29 cellular contexts compared by ENCODE assay signal in the genomic region with DNA sequence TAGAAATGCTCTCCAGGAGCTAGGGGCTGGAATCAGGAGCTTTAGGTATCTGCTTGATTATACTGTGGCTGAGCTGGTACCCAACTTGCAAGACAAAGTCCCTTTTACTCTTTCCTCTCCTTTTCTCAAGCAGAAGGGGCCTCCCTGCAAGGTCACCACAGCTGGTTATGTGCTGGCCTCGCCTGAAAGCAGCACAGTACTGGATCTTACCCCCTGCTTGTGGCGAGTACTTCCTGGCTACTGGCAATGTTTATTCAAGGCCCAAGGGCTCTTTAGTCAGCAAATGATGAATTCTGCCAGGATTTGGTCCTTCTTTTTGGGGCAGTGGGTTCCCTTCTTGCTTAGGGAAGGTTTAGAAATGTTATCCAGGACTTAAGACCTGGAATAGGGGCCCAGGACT.
"Had no signal": no experiment of that assay in that cellular context is flagged by ENCODE, and none has a peak within 500 bp of the region (broad histone marks: within the 10 kb centered on the region; RNA-seq: fewer than 3 reads in every experiment).

No MANE protein-coding gene starts in this region.

- H3K4me3 Mint-ChIP-seq: activated CD4-positive, alpha-beta T cell treated with anti-CD3 and anti-CD28 coated beads, Interleukin-2, amount 10 ng/mL, durations not matched to agents 7 days and 5 days; activated naive CD8-positive, alpha-beta T cell; activated T-cell treated with anti-CD3 and anti-CD28 coated beads, Interleukin-2, amount 50 U/mL, for 24 hours; central memory CD8-positive, alpha-beta T cell; effector memory CD8-positive, alpha-beta T cell; immature natural killer cell; mesothelial cell of epicardium; natural killer cell; T-helper 2 cell treated with Interferon-gamma antibody and Interleukin-4, amounts not matched to agents 5 μg/mL and 100 μg/mL, for 36 hours had no signal

- ATAC-seq: effector memory CD8-positive, alpha-beta T cell; natural killer cell; right lobe of liver had no signal

- H2AFZ ChIP-seq: hepatocyte, parathyroid adenoma had no signal

- H3K9ac ChIP-seq: parathyroid adenoma had no signal

- H3K27me3 Mint-ChIP-seq: activated CD4-positive, alpha-beta T cell treated with anti-CD3 and anti-CD28 coated beads, Interleukin-2, amount 10 ng/mL, durations not matched to agents 7 days and 5 days; activated T-cell treated with anti-CD3 and anti-CD28 coated beads, Interleukin-2, amount 50 U/mL, for 24 hours; central memory CD8-positive, alpha-beta T cell; effector memory CD8-positive, alpha-beta T cell had no signal

- H3K4me1 ChIP-seq: adrenal gland, ascending aorta, breast epithelium, colonic mucosa, esophagus muscularis mucosa, left ventricle myocardium inferior, parathyroid adenoma, right lobe of liver, stomach, uterus had no signal

- H3K4me1 Mint-ChIP-seq: mesothelial cell of epicardium had no signal

- H3K4me2 ChIP-seq: hepatocyte had no signal

- H3K79me2 ChIP-seq: hepatocyte, parathyroid adenoma had no signal

- H3K9me3 ChIP-seq: adrenal gland, colonic mucosa, right lobe of liver, uterus had no signal

- H3K27me3 ChIP-seq: adrenal gland, ascending aorta, breast epithelium, colonic mucosa, dorsolateral prefrontal cortex, esophagus muscularis mucosa, hepatocyte, right lobe of liver, stomach, transverse colon had no signal

- H3K36me3 ChIP-seq: adrenal gland, ascending aorta, breast epithelium, colonic mucosa, esophagus muscularis mucosa, left ventricle myocardium inferior, right lobe of liver, stomach, transverse colon, uterus had no signal

- H3K27ac Mint-ChIP-seq: activated CD4-positive, alpha-beta T cell treated with anti-CD3 and anti-CD28 coated beads, Interleukin-2, amount 10 ng/mL, durations not matched to agents 7 days and 5 days; activated naive CD8-positive, alpha-beta T cell; activated T-cell treated with anti-CD3 and anti-CD28 coated beads, Interleukin-2, amount 50 U/mL, for 24 hours; activated T-helper 2 cell treated with anti-CD3 and anti-CD28 coated beads, Interferon-gamma antibody, Interleukin-2, Interleukin-4, amounts not matched to agents 10 μg/mL and 5 μg/mL and 100 μg/mL, durations not matched to agents 14 hours and 24 hours and 36 hours; effector memory CD8-positive, alpha-beta T cell; immature natural killer cell; mesothelial cell of epicardium; natural killer cell; T-helper 2 cell treated with Interferon-gamma antibody and Interleukin-4, amounts not matched to agents 5 μg/mL and 100 μg/mL, for 36 hours had no signal

- DNase-seq: activated CD4-positive, alpha-beta T cell treated with anti-CD3 and anti-CD28 coated beads, Interleukin-2, amount 10 ng/mL, durations not matched to agents 7 days and 5 days; activated CD4-positive, CD25-positive, alpha-beta regulatory T cell treated with anti-CD3 and anti-CD28 coated beads, Interleukin-2, amount 50 U/mL, for 72 hours; activated naive CD4-positive, alpha-beta T cell; activated T-cell treated with anti-CD3 and anti-CD28 coated beads, Interleukin-2, amount 50 U/mL, for 24 hours; adrenal gland; colonic mucosa; dorsolateral prefrontal cortex; effector memory CD8-positive, alpha-beta T cell; glutamatergic neuron; immature natural killer cell; left ventricle myocardium inferior; natural killer cell; right lobe of liver; stimulated activated CD4-positive, alpha-beta T cell treated with anti-CD3 and anti-CD28 coated beads, Interleukin-1b, Interleukin-23, amount 100 ng/mL, for 48 hours; stomach; transverse colon; uterus had no signal

- H3K4me3 ChIP-seq: adrenal gland, ascending aorta, breast epithelium, colonic mucosa, dorsolateral prefrontal cortex, esophagus muscularis mucosa, hepatocyte, left ventricle myocardium inferior, right lobe of liver, skin epidermis, stomach, transverse colon, uterus had no signal

- H3K27ac ChIP-seq: adrenal gland, ascending aorta, breast epithelium, colonic mucosa, dorsolateral prefrontal cortex, esophagus muscularis mucosa, hepatocyte, left ventricle myocardium inferior, parathyroid adenoma, right lobe of liver, skin epidermis, stomach, transverse colon, uterus, VCaP had no signal
